ENCODE assay signal across 1 cellular context in the genomic region with DNA sequence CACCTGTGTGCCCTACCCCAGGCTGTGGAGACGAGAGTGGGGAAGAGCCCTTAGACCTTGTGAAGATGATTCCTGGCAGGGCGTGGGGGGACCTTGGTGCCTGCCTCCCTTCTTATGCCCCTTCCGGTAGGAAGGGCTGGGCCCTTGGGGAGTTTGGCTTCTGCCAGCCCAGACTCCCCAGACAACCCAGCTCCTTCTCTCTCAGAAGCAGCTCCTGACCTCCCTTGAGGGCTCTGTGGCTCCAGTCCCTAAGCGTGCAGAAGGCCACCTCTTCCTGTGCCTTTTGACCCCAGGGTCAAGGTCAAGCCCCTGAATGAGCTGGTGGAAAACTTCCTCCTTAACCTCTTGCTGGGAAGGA.
TF ChIP-seq lines count a peak whose summit lies in the region.

No MANE protein-coding gene starts in this region.

TF ChIP-seq in HEK293, 187 proteins besides CTCF, POLR2A, EP300 and RAD21 (continued from another document):
- TF ChIP-seq, protein P1, sequence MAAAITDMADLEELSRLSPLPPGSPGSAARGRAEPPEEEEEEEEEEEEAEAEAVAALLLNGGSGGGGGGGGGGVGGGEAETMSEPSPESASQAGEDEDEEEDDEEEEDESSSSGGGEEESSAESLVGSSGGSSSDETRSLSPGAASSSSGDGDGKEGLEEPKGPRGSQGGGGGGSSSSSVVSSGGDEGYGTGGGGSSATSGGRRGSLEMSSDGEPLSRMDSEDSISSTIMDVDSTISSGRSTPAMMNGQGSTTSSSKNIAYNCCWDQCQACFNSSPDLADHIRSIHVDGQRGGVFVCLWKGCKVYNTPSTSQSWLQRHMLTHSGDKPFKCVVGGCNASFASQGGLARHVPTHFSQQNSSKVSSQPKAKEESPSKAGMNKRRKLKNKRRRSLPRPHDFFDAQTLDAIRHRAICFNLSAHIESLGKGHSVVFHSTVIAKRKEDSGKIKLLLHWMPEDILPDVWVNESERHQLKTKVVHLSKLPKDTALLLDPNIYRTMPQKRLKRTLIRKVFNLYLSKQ (tag by site-specific recombination; IDR thresholded peaks at IDR 0.05; ENCODE audit: borderline replicate concordance): no peak
- TF ChIP-seq OSR2 (tag by site-specific recombination; IDR thresholded peaks at IDR 0.05) (0 out of 2 replicates have a peak, but pooled peaks have one; percentile 8), ZNF335 (tag by site-specific recombination; conservative IDR thresholded peaks at IDR 0.05) (peak; percentile 53; the same call in 1 of the 2 replicates), ZBTB48 (tag by site-specific recombination; IDR thresholded peaks at IDR 0.05) (peak; percentile 86), ZNF521 (tag by site-specific recombination; IDR thresholded peaks at IDR 0.05) (no peak), SCRT2 (tag by site-specific recombination; IDR thresholded peaks at IDR 0.05) (no peak), ZNF121 (tag by site-specific recombination; IDR thresholded peaks at IDR 0.05) (no peak), ZNF558 (tag by site-specific recombination; IDR thresholded peaks at IDR 0.05) (no peak), ZNF785 (tag by site-specific recombination; IDR thresholded peaks at IDR 0.05) (no peak), GLIS1 (tag by site-specific recombination; IDR thresholded peaks at IDR 0.05) (0 out of 2 replicates have a peak, but pooled peaks have one; percentile 3), ZNF48 (tag by site-specific recombination; IDR thresholded peaks at IDR 0.05) (no peak)
- TF ChIP-seq, protein P2, sequence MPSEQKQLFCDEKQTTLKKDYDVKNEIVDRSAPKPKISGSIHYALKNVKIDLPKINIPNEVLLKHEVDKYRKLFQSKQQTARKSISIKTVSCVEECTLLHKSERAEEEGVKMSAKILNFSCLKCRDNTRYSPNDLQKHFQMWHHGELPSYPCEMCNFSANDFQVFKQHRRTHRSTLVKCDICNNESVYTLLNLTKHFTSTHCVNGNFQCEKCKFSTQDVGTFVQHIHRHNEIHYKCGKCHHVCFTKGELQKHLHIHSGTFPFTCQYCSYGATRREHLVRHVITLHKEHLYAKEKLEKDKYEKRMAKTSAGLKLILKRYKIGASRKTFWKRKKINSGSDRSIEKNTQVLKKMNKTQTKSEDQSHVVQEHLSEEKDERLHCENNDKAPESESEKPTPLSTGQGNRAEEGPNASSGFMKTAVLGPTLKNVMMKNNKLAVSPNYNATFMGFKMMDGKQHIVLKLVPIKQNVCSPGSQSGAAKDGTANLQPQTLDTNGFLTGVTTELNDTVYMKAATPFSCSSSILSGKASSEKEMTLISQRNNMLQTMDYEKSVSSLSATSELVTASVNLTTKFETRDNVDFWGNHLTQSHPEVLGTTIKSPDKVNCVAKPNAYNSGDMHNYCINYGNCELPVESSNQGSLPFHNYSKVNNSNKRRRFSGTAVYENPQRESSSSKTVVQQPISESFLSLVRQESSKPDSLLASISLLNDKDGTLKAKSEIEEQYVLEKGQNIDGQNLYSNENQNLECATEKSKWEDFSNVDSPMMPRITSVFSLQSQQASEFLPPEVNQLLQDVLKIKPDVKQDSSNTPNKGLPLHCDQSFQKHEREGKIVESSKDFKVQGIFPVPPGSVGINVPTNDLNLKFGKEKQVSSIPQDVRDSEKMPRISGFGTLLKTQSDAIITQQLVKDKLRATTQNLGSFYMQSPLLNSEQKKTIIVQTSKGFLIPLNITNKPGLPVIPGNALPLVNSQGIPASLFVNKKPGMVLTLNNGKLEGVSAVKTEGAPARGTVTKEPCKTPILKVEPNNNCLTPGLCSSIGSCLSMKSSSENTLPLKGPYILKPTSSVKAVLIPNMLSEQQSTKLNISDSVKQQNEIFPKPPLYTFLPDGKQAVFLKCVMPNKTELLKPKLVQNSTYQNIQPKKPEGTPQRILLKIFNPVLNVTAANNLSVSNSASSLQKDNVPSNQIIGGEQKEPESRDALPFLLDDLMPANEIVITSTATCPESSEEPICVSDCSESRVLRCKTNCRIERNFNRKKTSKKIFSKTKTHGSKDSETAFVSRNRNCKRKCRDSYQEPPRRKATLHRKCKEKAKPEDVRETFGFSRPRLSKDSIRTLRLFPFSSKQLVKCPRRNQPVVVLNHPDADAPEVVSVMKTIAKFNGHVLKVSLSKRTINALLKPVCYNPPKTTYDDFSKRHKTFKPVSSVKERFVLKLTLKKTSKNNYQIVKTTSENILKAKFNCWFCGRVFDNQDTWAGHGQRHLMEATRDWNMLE (tag by site-specific recombination; conservative IDR thresholded peaks at IDR 0.05; ENCODE audit: low read depth): no peak
- TF ChIP-seq, protein P3, sequence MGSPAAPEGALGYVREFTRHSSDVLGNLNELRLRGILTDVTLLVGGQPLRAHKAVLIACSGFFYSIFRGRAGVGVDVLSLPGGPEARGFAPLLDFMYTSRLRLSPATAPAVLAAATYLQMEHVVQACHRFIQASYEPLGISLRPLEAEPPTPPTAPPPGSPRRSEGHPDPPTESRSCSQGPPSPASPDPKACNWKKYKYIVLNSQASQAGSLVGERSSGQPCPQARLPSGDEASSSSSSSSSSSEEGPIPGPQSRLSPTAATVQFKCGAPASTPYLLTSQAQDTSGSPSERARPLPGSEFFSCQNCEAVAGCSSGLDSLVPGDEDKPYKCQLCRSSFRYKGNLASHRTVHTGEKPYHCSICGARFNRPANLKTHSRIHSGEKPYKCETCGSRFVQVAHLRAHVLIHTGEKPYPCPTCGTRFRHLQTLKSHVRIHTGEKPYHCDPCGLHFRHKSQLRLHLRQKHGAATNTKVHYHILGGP (tag by site-specific recombination; IDR thresholded peaks at IDR 0.05): no peak
